ENCODE assay signal across 36 cellular contexts in genomic region chr11:130587658-130588057, GRCh38.
"Had no signal": no experiment of that assay in that cellular context is flagged by ENCODE, and none has a peak within 500 bp of the region (broad histone marks: within the 10 kb centered on the region; RNA-seq: fewer than 3 reads in every experiment).

No MANE protein-coding gene starts in this region.

- H3K27me3 ChIP-seq: adrenal gland, body of pancreas, brain microvascular endothelial cell, breast epithelium had no signal

- H3K4me3 ChIP-seq: adrenal gland, body of pancreas, breast epithelium had no signal

- DNase-seq: activated B cell treated with CpG ODN at 0.5 μM for 24 hours; activated CD4-positive, alpha-beta memory T cell treated with anti-CD3 and anti-CD28 coated beads for 36 hours; activated CD4-positive, alpha-beta T cell treated with anti-CD3 and anti-CD28 coated beads for 4 hours; activated CD4-positive, alpha-beta T cell treated with anti-CD3 and anti-CD28 coated beads, Interleukin-2, amount 10 ng/mL, durations not matched to agents 24 days and 14 days; activated CD4-positive, alpha-beta T cell treated with anti-CD3 and anti-CD28 coated beads, Interleukin-2, amount 50 U/mL, for 1 hour; activated CD4-positive, alpha-beta T cell treated with anti-CD3 and anti-CD28 coated beads, Interleukin-2, amount 50 U/mL, for 4 hours; activated CD4-positive, CD25-positive, alpha-beta regulatory T cell treated with anti-CD3 and anti-CD28 coated beads, Interleukin-2, amount 50 U/mL, for 72 hours; activated CD8-positive, alpha-beta memory T cell treated with anti-CD3 and anti-CD28 coated beads, Interleukin-2, amount 50 U/mL, for 4 hours; activated CD8-positive, alpha-beta T cell treated with anti-CD3 and anti-CD28 coated beads for 36 hours; activated effector memory CD4-positive, alpha-beta T cell treated with anti-CD3 and anti-CD28 coated beads, Interleukin-2, amount 50 U/mL, for 16 hours; activated gamma-delta T cell treated with Interleukin-2 at 50 U/mL for 16 hours; activated naive CD4-positive, alpha-beta T cell; activated naive CD4-positive, alpha-beta T cell treated with anti-CD3 and anti-CD28 coated beads for 36 hours; activated naive CD4-positive, alpha-beta T cell treated with anti-CD3 and anti-CD28 coated beads, Interleukin-2, amount 50 U/mL, for 16 hours; activated naive CD8-positive, alpha-beta T cell treated with anti-CD3 and anti-CD28 coated beads for 36 hours; activated T-cell treated with anti-CD3 and anti-CD28 coated beads for 4 hours; activated T-cell treated with anti-CD3 and anti-CD28 coated beads, Interleukin-2, amount 50 U/mL, for 1 hour; activated T-cell treated with anti-CD3 and anti-CD28 coated beads, Interleukin-2, amount 50 U/mL, for 4 hours; activated T-cell treated with anti-CD3 and anti-CD28 coated beads, Interleukin-2, amount 50 U/mL, for 72 hours; adrenal gland; amniotic stem cell; aorta; body of pancreas; brain microvascular endothelial cell; caudate nucleus; SW 1271; T-helper 1 cell; T-helper 2 cell; T-helper 9 cell had no signal

- ATAC-seq: activated CD8-positive, alpha-beta T cell treated with anti-CD3 and anti-CD28 coated beads for 36 hours; activated naive CD4-positive, alpha-beta T cell treated with anti-CD3 and anti-CD28 coated beads, Interleukin-2, amount 50 U/mL, for 72 hours; activated T-cell treated with anti-CD3 and anti-CD28 coated beads, Interleukin-2, amount 50 U/mL, for 4 hours; activated T-cell treated with anti-CD3 and anti-CD28 coated beads, Interleukin-2, amount 50 U/mL, for 72 hours; activated T-helper 17 cell treated with anti-CD3 and anti-CD28 coated beads, Interleukin-2, amount 50 U/mL, for 72 hours; body of pancreas had no signal

- H3K27ac ChIP-seq: adrenal gland, body of pancreas, brain microvascular endothelial cell, breast epithelium, VCaP had no signal

- H3K9me3 Mint-ChIP-seq: activated B cell treated with CpG ODN at 0.5 μM for 24 hours; activated CD4-positive, alpha-beta T cell treated with anti-CD3 and anti-CD28 coated beads, Interleukin-2, amount 10 ng/mL, durations not matched to agents 24 days and 14 days; activated CD8-positive, alpha-beta T cell treated with anti-CD3 and anti-CD28 coated beads for 36 hours; activated naive CD4-positive, alpha-beta T cell treated with anti-CD3 and anti-CD28 coated beads for 36 hours; activated naive CD8-positive, alpha-beta T cell treated with anti-CD3 and anti-CD28 coated beads for 36 hours; activated T-cell treated with anti-CD3 and anti-CD28 coated beads, Interleukin-2, amount 50 U/mL, for 4 hours; activated T-helper 1 cell treated with anti-CD3 and anti-CD28 coated beads, Interleukin-12 subunit alpha, Interleukin-12 subunit beta, Interleukin-2, Interleukin-4 antibody, amounts not matched to agents 30 ng/mL and 10 ng/mL and 1 ng/mL, durations not matched to agents 14 hours and 24 hours and 36 hours; activated T-helper 17 cell treated with anti-CD3 and anti-CD28 coated beads, Interleukin-2, amount 50 U/mL, for 72 hours; T-helper 1 cell treated with Interleukin-12 subunit alpha and Interleukin-12 subunit beta and Interleukin-4 antibody, amounts not matched to agents 30 μg/mL and 1 μg/mL, for 36 hours; T-helper 2 cell treated with Interferon-gamma antibody and Interleukin-4, amounts not matched to agents 5 μg/mL and 100 μg/mL, for 36 hours had no signal

- H3K9me3 ChIP-seq: adrenal gland, body of pancreas had no signal

- H3K36me3 ChIP-seq: adrenal gland, brain microvascular endothelial cell, breast epithelium had no signal

- H3K36me3 Mint-ChIP-seq: activated CD4-positive, alpha-beta memory T cell treated with anti-CD3 and anti-CD28 coated beads for 36 hours; activated naive CD4-positive, alpha-beta T cell treated with anti-CD3 and anti-CD28 coated beads, Interleukin-2, amount 50 U/mL, for 72 hours; activated naive CD8-positive, alpha-beta T cell treated with anti-CD3 and anti-CD28 coated beads for 36 hours had no signal

- H3K27ac Mint-ChIP-seq: activated B cell treated with CpG ODN at 0.5 μM for 24 hours; activated CD4-positive, alpha-beta memory T cell treated with anti-CD3 and anti-CD28 coated beads for 36 hours; activated CD4-positive, alpha-beta T cell treated with anti-CD3 and anti-CD28 coated beads, Interleukin-2, amount 10 ng/mL, durations not matched to agents 24 days and 14 days; activated CD8-positive, alpha-beta T cell treated with anti-CD3 and anti-CD28 coated beads for 36 hours; activated naive CD4-positive, alpha-beta T cell treated with anti-CD3 and anti-CD28 coated beads for 36 hours; activated naive CD4-positive, alpha-beta T cell treated with anti-CD3 and anti-CD28 coated beads, Interleukin-2, amount 50 U/mL, for 72 hours; activated naive CD8-positive, alpha-beta T cell treated with anti-CD3 and anti-CD28 coated beads for 36 hours; activated T-cell treated with anti-CD3 and anti-CD28 coated beads, Interleukin-2, amount 50 U/mL, for 72 hours; activated T-helper 1 cell treated with anti-CD3 and anti-CD28 coated beads, Interleukin-12 subunit alpha, Interleukin-12 subunit beta, Interleukin-2, Interleukin-4 antibody, amounts not matched to agents 30 ng/mL and 10 ng/mL and 1 ng/mL, durations not matched to agents 14 hours and 24 hours and 36 hours; activated T-helper 17 cell treated with anti-CD3 and anti-CD28 coated beads, Interleukin-2, amount 50 U/mL, for 72 hours; T-helper 1 cell treated with Interleukin-12 subunit alpha and Interleukin-12 subunit beta and Interleukin-4 antibody, amounts not matched to agents 30 μg/mL and 1 μg/mL, for 36 hours; T-helper 2 cell treated with Interferon-gamma antibody and Interleukin-4, amounts not matched to agents 5 μg/mL and 100 μg/mL, for 36 hours had no signal

- H3K27me3 Mint-ChIP-seq: activated naive CD8-positive, alpha-beta T cell treated with anti-CD3 and anti-CD28 coated beads for 36 hours had no signal

- H3K4me1 ChIP-seq: adrenal gland, body of pancreas, breast epithelium had no signal

- H3K4me3 Mint-ChIP-seq: activated B cell treated with CpG ODN at 0.5 μM for 24 hours; activated CD4-positive, alpha-beta memory T cell treated with anti-CD3 and anti-CD28 coated beads for 36 hours; activated CD4-positive, alpha-beta T cell treated with anti-CD3 and anti-CD28 coated beads, Interleukin-2, amount 10 ng/mL, durations not matched to agents 24 days and 14 days; activated CD8-positive, alpha-beta T cell treated with anti-CD3 and anti-CD28 coated beads for 36 hours; activated naive CD4-positive, alpha-beta T cell treated with anti-CD3 and anti-CD28 coated beads for 36 hours; activated naive CD8-positive, alpha-beta T cell treated with anti-CD3 and anti-CD28 coated beads for 36 hours; activated T-cell treated with anti-CD3 and anti-CD28 coated beads, Interleukin-2, amount 50 U/mL, for 4 hours; activated T-cell treated with anti-CD3 and anti-CD28 coated beads, Interleukin-2, amount 50 U/mL, for 72 hours; activated T-helper 1 cell treated with anti-CD3 and anti-CD28 coated beads, Interleukin-12 subunit alpha, Interleukin-12 subunit beta, Interleukin-2, Interleukin-4 antibody, amounts not matched to agents 30 ng/mL and 10 ng/mL and 1 ng/mL, durations not matched to agents 14 hours and 24 hours and 36 hours; activated T-helper 17 cell treated with anti-CD3 and anti-CD28 coated beads, Interleukin-2, amount 50 U/mL, for 72 hours; T-helper 1 cell treated with Interleukin-12 subunit alpha and Interleukin-12 subunit beta and Interleukin-4 antibody, amounts not matched to agents 30 μg/mL and 1 μg/mL, for 36 hours; T-helper 2 cell treated with Interferon-gamma antibody and Interleukin-4, amounts not matched to agents 5 μg/mL and 100 μg/mL, for 36 hours had no signal

- H3K4me1 Mint-ChIP-seq: activated B cell treated with CpG ODN at 0.5 μM for 24 hours; activated CD4-positive, alpha-beta T cell treated with anti-CD3 and anti-CD28 coated beads, Interleukin-2, amount 10 ng/mL, durations not matched to agents 24 days and 14 days; activated naive CD8-positive, alpha-beta T cell treated with anti-CD3 and anti-CD28 coated beads for 36 hours; activated T-helper 17 cell treated with anti-CD3 and anti-CD28 coated beads, Interleukin-2, amount 50 U/mL, for 72 hours had no signal
